ENCODE assay signal across 11 cellular contexts in genomic region chr15:71485094-71485693, GRCh38.
DNase-seq lines count a peak whose midpoint lies in the region; ATAC-seq, FAIRE-seq and TF ChIP-seq lines count a peak whose summit lies in the region.
"Had no signal": no experiment of that assay in that cellular context is flagged by ENCODE, and none has a peak within 500 bp of the region (broad histone marks: within the 10 kb centered on the region; RNA-seq: fewer than 3 reads in every experiment).

No MANE protein-coding gene starts in this region.

- in situ Hi-C loops in HepG2 (cut with HindIII; ENCODE audit: extremely low pct_ligation_motif_present, low pct_unique_long_range_greater_than_20kb), result no loop called here

- DNase-seq in D341Med (ENCODE audit: low spot score), result peak; percentile 36
- DNase-seq in HEK293T (ENCODE audit: extremely low spot score), result peak; percentile 48
- peak; percentile 28 for DNase-seq in WTC11 (ENCODE audit: low spot score)
- no peak for DNase-seq in HepG2 (ENCODE audit: low spot score)
- no peak for DNase-seq in putamen (ENCODE audit: low spot score)
- no peak for DNase-seq in stimulated activated CD4-positive, alpha-beta T cell treated with anti-CD3 and anti-CD28 coated beads, Interleukin-1b, Interleukin-23, amount 100 ng/mL, for 48 hours
- no peak for DNase-seq in GM19239 (ENCODE audit: insufficient read length, low spot score)
- no peak for DNase-seq in cortex of kidney (lab: John Stamatoyannopoulos, UW)
- DNase-seq: activated CD4-positive, alpha-beta T cell treated with anti-CD3 and anti-CD28 coated beads, Interleukin-2, amount 10 ng/mL, durations not matched to agents 24 days and 14 days; amniotic stem cell; hypothalamus had no signal

- H3K27ac ChIP-seq in HepG2 (ENCODE audit: extremely low read length, insufficient read depth, low read length), result no peak overlapping the region

- POLR2A ChIA-PET in HEK293T (lab: Yijun Ruan, JAX), result no interaction called here
- POLR2A ChIA-PET in WTC11 (lab: Charles Lee), result no interaction called here
- POLR2A ChIA-PET in HepG2 (lab: Yijun Ruan, JAX), result no interaction called here

- no TSS peak for BruUV-seq in HepG2 (replicated peaks; lab: Mats Ljungman, UMichigan)

- no peak overlapping the region for H3K27ac Mint-ChIP-seq in WTC11
- H3K27ac Mint-ChIP-seq: activated CD4-positive, alpha-beta T cell treated with anti-CD3 and anti-CD28 coated beads, Interleukin-2, amount 10 ng/mL, durations not matched to agents 24 days and 14 days had no signal

- CTCF ChIA-PET in HEK293T (lab: Yijun Ruan, JAX), result interaction anchor here (0.5 to 2.2 kb wide), 8 partner anchors 9 to 287 kb away, joined by 3 to 12 read pairs (median 4); no protein-coding TSS in a partner anchor
- CTCF ChIA-PET in WTC11 (lab: Charles Lee), result interaction anchor here (0.6 to 2.2 kb wide), 25 partner anchors 8 to 909 kb away, joined by 3 to 16 read pairs (median 3); no protein-coding TSS in a partner anchor
- CTCF ChIA-PET in HepG2 (lab: Yijun Ruan, JAX; ENCODE audit: low intra/inter-chr PET ratio, low total read pairs), result no interaction called here

- H3K4me1 Mint-ChIP-seq in WTC11, result no peaks in the 10 kb centered on the region
- H3K4me1 Mint-ChIP-seq: activated CD4-positive, alpha-beta T cell treated with anti-CD3 and anti-CD28 coated beads, Interleukin-2, amount 10 ng/mL, durations not matched to agents 24 days and 14 days had no signal

- no peak for FAIRE-seq in HepG2 (lab: Jason Lieb, UNC)
- FAIRE-seq in GM19239 (lab: Jason Lieb, UNC), result no peak

- H3K4me1 ChIP-seq in HepG2 (ENCODE audit: insufficient read depth, low read length), result no peaks in the 10 kb centered on the region

- no peak for TF ChIP-seq POLR2A in HepG2 (IDR thresholded peaks at IDR 0.05; ENCODE audit: insufficient read depth in 1 of 2, low read depth in 2 of 2, low read length in 2 of 2)

- H3K9me3 ChIP-seq in HepG2 (ENCODE audit: low read length), result no peaks in the 10 kb centered on the region

- H3K4me3 Mint-ChIP-seq in WTC11, result no peak overlapping the region
- H3K4me3 Mint-ChIP-seq: activated CD4-positive, alpha-beta T cell treated with anti-CD3 and anti-CD28 coated beads, Interleukin-2, amount 10 ng/mL, durations not matched to agents 24 days and 14 days had no signal

- H3K9ac ChIP-seq in HepG2 (ENCODE audit: insufficient read depth, low read depth, low read length), result no peak overlapping the region

- H2AFZ ChIP-seq in HepG2 (ENCODE audit: low read length), result no peak overlapping the region

- WGBS in HepG2 (ENCODE audit: low lambda C conversion rate), result 23% methylated on average over 2 of the region's 2 CpGs

- no peak overlapping the region for H3K4me2 ChIP-seq in HepG2 (ENCODE audit: low read depth, low read length)

- no peak for TF ChIP-seq RAD21 in HepG2 (CRISPR knock-in tag; IDR thresholded peaks at IDR 0.05)

- H3K36me3 ChIP-seq in HepG2 (replicated peaks in 1 of 2; ENCODE audit: control insufficient read depth in 1 of 2, insufficient read depth in 2 of 2, low read length in 2 of 2), result no peaks in the 10 kb centered on the region

- H3K27me3 ChIP-seq in HepG2 (ENCODE audit: control insufficient read depth in 1 of 2, insufficient read depth in 2 of 2, low read length in 2 of 2), result no peaks in the 10 kb centered on the region

- TF ChIP-seq EP300 in HepG2 (IDR thresholded peaks at IDR 0.05; ENCODE audit: low read depth in 2 of 2, low read length in 2 of 2), result no peak
- no peak for TF ChIP-seq EP300 in HepG2 (CRISPR knock-in tag; IDR thresholded peaks at IDR 0.05; ENCODE audit: borderline replicate concordance)

- intact Hi-C loops in HepG2 (cut with micrococcal nuclease; ENCODE audit: unreplicated experiment), result no loop called here

- ATAC-seq in WTC11 (peak; percentile 90), HepG2 (peak; percentile 74)

- H4K20me1 ChIP-seq in HepG2 (ENCODE audit: insufficient read depth, low read length), result no peaks in the 10 kb centered on the region

- H3K36me3 Mint-ChIP-seq in WTC11, result no peaks in the 10 kb centered on the region

- H3K9me3 Mint-ChIP-seq in WTC11, result no peaks in the 10 kb centered on the region
- H3K9me3 Mint-ChIP-seq: activated CD4-positive, alpha-beta T cell treated with anti-CD3 and anti-CD28 coated beads, Interleukin-2, amount 10 ng/mL, durations not matched to agents 24 days and 14 days had no signal

- no peaks in the 10 kb centered on the region for H3K79me2 ChIP-seq in HepG2 (ENCODE audit: insufficient read depth, low read length)

- no peak; the same call in 1 of the 2 replicates for TF ChIP-seq CTCF in WTC11 (IDR thresholded peaks at IDR 0.05)
- 0 out of 2 replicates have a peak, but pooled peaks have one; percentile 21 for TF ChIP-seq CTCF in HepG2 (CRISPR knock-in tag; IDR thresholded peaks at IDR 0.05)

- H3K4me3 ChIP-seq in HepG2 (replicated peaks in 1 of 3; ENCODE audit: insufficient read depth in 1 of 3, low read depth in 2 of 3, low read length in 3 of 3), result no peak overlapping the region

- H3K27me3 Mint-ChIP-seq in WTC11 (ENCODE audit: low read depth), result no peaks in the 10 kb centered on the region

TF ChIP-seq in HEK293T, 16 proteins besides CTCF, POLR2A, EP300 and RAD21:
- TF ChIP-seq FOXM1 (IDR thresholded peaks at IDR 0.05; ENCODE audit: borderline replicate concordance) (no peak), ZNF384 (IDR thresholded peaks at IDR 0.05) (no peak), LEF1 (IDR thresholded peaks at IDR 0.05; ENCODE audit: borderline replicate concordance) (no peak), SP1 (IDR thresholded peaks at IDR 0.05) (no peak), HDGF (IDR thresholded peaks at IDR 0.05; ENCODE audit: borderline replicate concordance) (no peak), FOXA1 (IDR thresholded peaks at IDR 0.05) (no peak), L3MBTL2 (conservative IDR thresholded peaks at IDR 0.05) (no peak), NFRKB (IDR thresholded peaks at IDR 0.05) (no peak), ELF4 (IDR thresholded peaks at IDR 0.05) (no peak), CTBP1 (IDR thresholded peaks at IDR 0.05; ENCODE audit: borderline replicate concordance) (no peak), BHLHE40 (IDR thresholded peaks at IDR 0.05; ENCODE audit: borderline replicate concordance) (no peak), ARNT (IDR thresholded peaks at IDR 0.05) (no peak)
TF ChIP-seq in HEK293T: peak in this region for 0.

TF ChIP-seq in WTC11, 78 proteins besides CTCF, POLR2A, EP300 and RAD21 (continues in another document):
- TF ChIP-seq ZNF396 (CRISPR knock-in tag; IDR thresholded peaks at IDR 0.05; ENCODE audit: borderline replicate concordance) (no peak), MLX (CRISPR knock-in tag; IDR thresholded peaks at IDR 0.05) (no peak)

TF ChIP-seq in HepG2, 621 proteins besides CTCF, POLR2A, EP300 and RAD21:
- TF ChIP-seq CREBL2 (CRISPR knock-in tag; IDR thresholded peaks at IDR 0.05; ENCODE audit: borderline replicate concordance) (no peak), SMC3 (IDR thresholded peaks at IDR 0.05; ENCODE audit: low read length) (0 out of 2 replicates have a peak, but pooled peaks have one; percentile 15)
TF ChIP-seq in HepG2: peak in this region for 1.

Comparison
In these comparisons a context has a peak if more than half of its experiments do, and no peak if none do; other contexts are left out.
1. DNase-seq: peak in D341Med (single experiment), HEK293T (single experiment) and WTC11 (single experiment); none in HepG2 (single experiment), putamen (single experiment), stimulated activated CD4-positive, alpha-beta T cell treated with anti-CD3 and anti-CD28 coated beads, Interleukin-1b, Interleukin-23, amount 100 ng/mL, for 48 hours (single experiment), GM19239 (single experiment) and cortex of kidney (single experiment).